In genomic region chr3:41202075-41202833, GRCh38 we compare ENCODE assay signal across 9 cellular contexts. TPM values are rescaled to one million over a fixed set of nuclear protein-coding genes. Genes with fewer than 3 reads are reported as not detected.
DNase-seq lines count a peak whose midpoint lies in the region; ATAC-seq and TF ChIP-seq lines count a peak whose summit lies in the region.
"Had no signal": no experiment of that assay in that cellular context is flagged by ENCODE, and none has a peak within 500 bp of the region (broad histone marks: within the 10 kb centered on the region; RNA-seq: fewer than 3 reads in every experiment).

No MANE protein-coding gene starts in this region.

- H3K4me3 Mint-ChIP-seq in Caco-2 (ENCODE audit: unreplicated experiment) (peak overlapping the region; percentile 80), neural progenitor cell (peak overlapping the region; percentile 98)

- CTCF ChIA-PET in Caco-2 (lab: Charles Lee) = interaction anchor here (0.6 to 0.7 kb wide), 2 partner anchors 34 to 43 kb away, joined by 4 to 5 read pairs; no protein-coding TSS in a partner anchor

- H3K4me2 ChIP-seq in Loucy (ENCODE audit: low read depth, low read length, poor library complexity, severe bottlenecking) (peak overlapping the region; percentile 70), neural progenitor cell (peak overlapping the region; percentile 92)

- H3K36me3 Mint-ChIP-seq in Caco-2 (ENCODE audit: insufficient read depth, unreplicated experiment) (peaks cover 18% of the 10 kb centered on the region), neural progenitor cell (peaks cover 28% of the 10 kb centered on the region)

- H3K4me1 Mint-ChIP-seq in Caco-2 (ENCODE audit: low read depth, unreplicated experiment) (peaks cover 19% of the 10 kb centered on the region), neural progenitor cell (peaks cover 28% of the 10 kb centered on the region)

- H3K9ac ChIP-seq in Loucy (ENCODE audit: low read depth, low read length, poor library complexity, severe bottlenecking) = peak overlapping the region; percentile 93
- H3K9ac ChIP-seq in neural progenitor cell = no peak overlapping the region

- POLR2A ChIA-PET in Caco-2 (lab: Charles Lee) = interaction anchor here (0.6 to 0.7 kb wide), 2 partner anchors 11 to 1602 kb away, joined by 3 to 4 read pairs; no protein-coding TSS in a partner anchor

- H3K27me3 ChIP-seq in Caco-2 (replicated peaks; ENCODE audit: control insufficient read depth, insufficient read depth, low read length) (no peaks in the 10 kb centered on the region), Loucy (ENCODE audit: insufficient read depth, low read length, poor library complexity, severe bottlenecking) (no peaks in the 10 kb centered on the region), dorsolateral prefrontal cortex (no peaks in the 10 kb centered on the region), neural progenitor cell (no peaks in the 10 kb centered on the region), BE2C (no peaks in the 10 kb centered on the region)
- H3K27me3 ChIP-seq in effector memory CD4-positive, alpha-beta T cell (replicated peaks; ENCODE audit: control insufficient read depth, insufficient read depth, low read length, poor library complexity, severe bottlenecking) = no peaks in the 10 kb centered on the region

- DNase-seq in Caco-2 (no peak), dorsolateral prefrontal cortex (no peak), neural progenitor cell (ENCODE audit: low spot score) (peak; percentile 38), NCI-H1092 treated with DMSO at 0.1 percent for 48 hours (lab: John Stamatoyannopoulos, UW) (no peak), BE2C (no peak)
- no peak for DNase-seq in effector memory CD4-positive, alpha-beta T cell
- DNase-seq: activated CD4-positive, CD25-positive, alpha-beta regulatory T cell treated with anti-CD3 and anti-CD28 coated beads, Interleukin-2, amount 50 U/mL, for 72 hours had no signal

- peak overlapping the region in 13 of 59 donors; percentile 2 to 97 (median 24) for H3K27ac ChIP-seq in dorsolateral prefrontal cortex
- no peak overlapping the region for H3K27ac ChIP-seq in neural progenitor cell
- no peak overlapping the region for H3K27ac ChIP-seq in effector memory CD4-positive, alpha-beta T cell (ENCODE audit: insufficient read depth, low read length, poor library complexity, severe bottlenecking)

- no peak overlapping the region for H2AFZ ChIP-seq in Loucy (ENCODE audit: low read length)
- no peak overlapping the region for H2AFZ ChIP-seq in neural progenitor cell (replicated peaks)

- H3K4me1 ChIP-seq in Caco-2 (peaks cover 41% of the 10 kb centered on the region), Loucy (ENCODE audit: insufficient read depth, low read length, poor library complexity, severe bottlenecking) (peaks cover 59% of the 10 kb centered on the region), neural progenitor cell (peaks cover 71% of the 10 kb centered on the region), BE2C (no peaks in the 10 kb centered on the region)
- peaks cover 32% of the 10 kb centered on the region for H3K4me1 ChIP-seq in effector memory CD4-positive, alpha-beta T cell (ENCODE audit: control insufficient read depth, insufficient read depth, low read length, poor library complexity, severe bottlenecking)

- intact Hi-C loops in Caco-2 (cut with micrococcal nuclease; ENCODE audit: unreplicated experiment) = loop anchor here (5.0 to 10.0 kb wide), 4 partner anchors 115 to 877 kb away; no protein-coding TSS in a partner anchor
- intact Hi-C loops in dorsolateral prefrontal cortex (cut with DNase I) = loop anchor here in 1 of 2 donors (5.0 kb wide), 1 partner anchor 45 kb away; no protein-coding TSS in a partner anchor

- 0 out of 2 replicates have a peak, but pooled peaks cover 4% of the 10 kb centered on the region for H3F3A ChIP-seq in Loucy (ENCODE audit: low read depth)
- peaks cover 19% of the 10 kb centered on the region for H3F3A ChIP-seq in neural progenitor cell (ENCODE audit: low read depth)

- no peaks in the 10 kb centered on the region for H3K9me2 ChIP-seq in Loucy (replicated peaks; ENCODE audit: low read depth, low read length)

- peaks cover 73% of the 10 kb centered on the region for H4K20me1 ChIP-seq in Loucy (ENCODE audit: insufficient read depth, low read length, poor library complexity, severe bottlenecking)
- peaks cover 74% of the 10 kb centered on the region for H4K20me1 ChIP-seq in neural progenitor cell (ENCODE audit: low read depth)

- H3K4me3 ChIP-seq in Caco-2 (ENCODE audit: low read depth, low read length) = peak overlapping the region; percentile 97
- peak overlapping the region; percentile 88 for H3K4me3 ChIP-seq in Loucy (ENCODE audit: low read length, poor library complexity, severe bottlenecking)
- peak overlapping the region in 54 of 59 donors; percentile 1 to 98 (median 86) for H3K4me3 ChIP-seq in dorsolateral prefrontal cortex
- peak overlapping the region; percentile 100 for H3K4me3 ChIP-seq in neural progenitor cell
- no peak overlapping the region for H3K4me3 ChIP-seq in effector memory CD4-positive, alpha-beta T cell (ENCODE audit: insufficient read depth, low read depth, low read length, poor library complexity, severe bottlenecking)
- H3K4me3 ChIP-seq in BE2C (ENCODE audit: low read depth, low read length) = no peak overlapping the region; the same call in 1 of the 2 replicates

- H3K79me2 ChIP-seq in Loucy (ENCODE audit: insufficient read depth, low read length) (peaks cover 78% of the 10 kb centered on the region), neural progenitor cell (ENCODE audit: low read depth) (peaks cover 87% of the 10 kb centered on the region)

- no peaks in the 10 kb centered on the region for H3K9me3 ChIP-seq in Caco-2
- H3K9me3 ChIP-seq in Loucy (ENCODE audit: insufficient read depth, low read depth, low read length) = no peaks in the 10 kb centered on the region
- H3K9me3 ChIP-seq in neural progenitor cell (ENCODE audit: low read depth) = no peaks in the 10 kb centered on the region
- H3K9me3 ChIP-seq in effector memory CD4-positive, alpha-beta T cell (ENCODE audit: control insufficient read depth, low read length) = no peaks in the 10 kb centered on the region
- no peaks in the 10 kb centered on the region for H3K9me3 ChIP-seq in BE2C

- H3K27ac Mint-ChIP-seq in Caco-2 (ENCODE audit: unreplicated experiment) (no peak overlapping the region), neural progenitor cell (peak overlapping the region; percentile 91)

- ATAC-seq in HG03045 (IDR thresholded peaks at IDR 0.05; ENCODE audit: unreplicated experiment) = no peak

- H3K9me3 Mint-ChIP-seq in Caco-2 (ENCODE audit: unreplicated experiment) (no peaks in the 10 kb centered on the region), neural progenitor cell (peaks cover 14% of the 10 kb centered on the region)

- H3K27me3 Mint-ChIP-seq in Caco-2 (ENCODE audit: insufficient read depth, unreplicated experiment) = no peaks in the 10 kb centered on the region
- H3K27me3 Mint-ChIP-seq in neural progenitor cell (ENCODE audit: insufficient read depth, low read depth) = no peaks in the 10 kb centered on the region

- no peaks in the 10 kb centered on the region; the same call in 1 of the 2 replicates for H3K36me3 ChIP-seq in Caco-2 (ENCODE audit: control insufficient read depth, insufficient read depth, low read length)
- no peaks in the 10 kb centered on the region for H3K36me3 ChIP-seq in Loucy (ENCODE audit: insufficient read depth, low read length)
- no peaks in the 10 kb centered on the region for H3K36me3 ChIP-seq in neural progenitor cell
- H3K36me3 ChIP-seq in effector memory CD4-positive, alpha-beta T cell (ENCODE audit: control insufficient read depth, insufficient read depth, low read length) = no peaks in the 10 kb centered on the region
- H3K36me3 ChIP-seq in BE2C = no peaks in the 10 kb centered on the region

- no TSS peak for BruUV-seq in Caco-2 (replicated peaks; lab: Mats Ljungman, UMichigan)

- no peak for TF ChIP-seq CTCF in Caco-2 (IDR thresholded peaks at IDR 0.05; ENCODE audit: insufficient read depth in 1 of 2, low read depth in 1 of 2, low read length in 1 of 2, severe bottlenecking in 1 of 2, unreplicated experiment in 1 of 2)
- no peak for TF ChIP-seq CTCF in Loucy (conservative IDR thresholded peaks at IDR 0.05; ENCODE audit: low read length)
- TF ChIP-seq CTCF in dorsolateral prefrontal cortex (IDR thresholded peaks at IDR 0.05 in 54 of 56, conservative IDR thresholded peaks at IDR 0.05 in 2 of 56; ENCODE audit: low read depth in 1 of 56, partially characterized antibody in 56 of 56) = no peak
- no peak for TF ChIP-seq CTCF in neural progenitor cell (IDR thresholded peaks at IDR 0.05)
- TF ChIP-seq CTCF in BE2C (IDR thresholded peaks at IDR 0.05; ENCODE audit: low read depth, low read length) = no peak

RNA-seq across cellular contexts. Expression of gene CTNNB1, which starts 2.9 kb away (rescaled TPM):
- total RNA-seq in Caco-2 (2022) (201 and 206 TPM in 2 replicates), dorsolateral prefrontal cortex (100 to 1,000 TPM; 196 to 326 (median 252) TPM), neural progenitor cell (ENCODE audit: low replicate concordance) (566 and 688 TPM in 2 replicates)
- polyA plus RNA-seq in BE2C (2012; ENCODE audit: insufficient read depth, insufficient read length, low read depth) = 102 TPM

Comparison
In these comparisons a context has a peak if more than half of its experiments do, and no peak if none do; other contexts are left out.
1. H3K4me3 ChIP-seq: peak in Caco-2 (single experiment), Loucy (single experiment), dorsolateral prefrontal cortex (54 of 59) and neural progenitor cell (single experiment); none in effector memory CD4-positive, alpha-beta T cell (single experiment) and BE2C (single experiment).